Comparison of ENCODE assay signal across 10 cellular contexts in genomic region chr19:14119644-14120496, GRCh38. TPM values are rescaled to one million over a fixed set of nuclear protein-coding genes. Genes with fewer than 3 reads are reported as not detected.
DNase-seq lines count a peak whose midpoint lies in the region; ATAC-seq and TF ChIP-seq lines count a peak whose summit lies in the region.
"Had no signal": no experiment of that assay in that cellular context is flagged by ENCODE, and none has a peak within 500 bp of the region (broad histone marks: within the 10 kb centered on the region; RNA-seq: fewer than 3 reads in every experiment).

No MANE protein-coding gene starts in this region.

- H3K79me1 ChIP-seq in neuronal stem cell (ENCODE audit: low read depth, low read length): no peaks in the 10 kb centered on the region

- H3K9me3 ChIP-seq in cardiac muscle cell (ENCODE audit: low read depth) (no peaks in the 10 kb centered on the region), neuronal stem cell (replicated peaks in 1 of 2; ENCODE audit: control insufficient read depth in 2 of 2, insufficient read depth in 1 of 2, low read depth in 1 of 2, low read length in 2 of 2) (no peaks in the 10 kb centered on the region)
- H3K9me3 ChIP-seq: pancreas had no signal

- TF ChIP-seq CTCF in cardiac muscle cell (IDR thresholded peaks at IDR 0.05; ENCODE audit: low read depth, low read length) (no peak), dorsolateral prefrontal cortex (IDR thresholded peaks at IDR 0.05 in 54 of 56, conservative IDR thresholded peaks at IDR 0.05 in 2 of 56; ENCODE audit: low read depth in 1 of 56, partially characterized antibody in 56 of 56) (no peak)

- ATAC-seq in Right ventricle myocardium superior (ENCODE audit: poor library complexity) (no peak), GM18873 (IDR thresholded peaks at IDR 0.05; ENCODE audit: low FRiP score, unreplicated experiment) (no peak)

- no peak overlapping the region for H2BK12ac ChIP-seq in neuronal stem cell (ENCODE audit: low read length)

- no peak overlapping the region for H4K91ac ChIP-seq in neuronal stem cell (ENCODE audit: low read depth, low read length, poor library complexity)

- WGBS in neuronal stem cell (ENCODE audit: extremely low coverage in 2 of 2, insufficient read length in 2 of 2, insufficient replicate concordance in 1 of 2), 2 donors: no CpG with 5 or more reads among the region's 7 CpGs
- WGBS in urinary bladder: 93% methylated on average over 7 of the region's 7 CpGs

- H3K27ac ChIP-seq in cardiac muscle cell (peak overlapping the region; percentile 95), dorsolateral prefrontal cortex (peak overlapping the region in 57 of 59 donors; percentile 94 to 100 (median 99)), neuronal stem cell (replicated peaks; ENCODE audit: low read length) (no peak overlapping the region), urinary bladder (ENCODE audit: low read depth) (peak overlapping the region; percentile 4)

- H3K4me1 ChIP-seq in cardiac muscle cell (ENCODE audit: low read depth) (peaks cover 32% of the 10 kb centered on the region), neuronal stem cell (ENCODE audit: control insufficient read depth in 2 of 2, insufficient read depth in 1 of 2, low read depth in 1 of 2, low read length in 2 of 2) (peaks cover 12 to 25% of the 10 kb centered on the region in 2 donors), urinary bladder (ENCODE audit: insufficient read depth) (no peaks in the 10 kb centered on the region)

- peak overlapping the region; percentile 33 for H2BK5ac ChIP-seq in neuronal stem cell (ENCODE audit: low read length)

- no peak overlapping the region for H3K18ac ChIP-seq in neuronal stem cell (ENCODE audit: low read length)

- H2BK120ac ChIP-seq in neuronal stem cell (ENCODE audit: low read depth, low read length): no peak overlapping the region

- intact Hi-C loops in Right ventricle myocardium superior (cut with DNase I): no loop called here
- intact Hi-C loops in dorsolateral prefrontal cortex (cut with DNase I): loop anchor here (5.0 kb wide), 1 partner anchor 38 kb away; no protein-coding TSS in a partner anchor

- H2BK15ac ChIP-seq in neuronal stem cell (ENCODE audit: low read length): no peak overlapping the region

- no peak overlapping the region for H3K4me2 ChIP-seq in neuronal stem cell (ENCODE audit: insufficient read depth, low read length, poor library complexity, severe bottlenecking)

- no peak overlapping the region for H3K4ac ChIP-seq in neuronal stem cell (ENCODE audit: low read length)

- H3K23ac ChIP-seq in neuronal stem cell (ENCODE audit: low read depth, low read length, poor library complexity): no peak overlapping the region

- in situ Hi-C loops in G401 (cut with HindIII; ENCODE audit: low sequenced_read_pairs): no loop called here

- H3K27me3 ChIP-seq in cardiac muscle cell (no peaks in the 10 kb centered on the region), dorsolateral prefrontal cortex (no peaks in the 10 kb centered on the region), neuronal stem cell (ENCODE audit: control insufficient read depth in 3 of 3, insufficient read depth in 3 of 3, low read depth in 1 of 3, low read length in 3 of 3) (no peaks in the 10 kb centered on the region)
- H3K27me3 ChIP-seq: pancreas had no signal

- H2AFZ ChIP-seq in neuronal stem cell (ENCODE audit: low read length): no peak overlapping the region

- peak overlapping the region; percentile 22 for H3K9ac ChIP-seq in neuronal stem cell (ENCODE audit: low read depth, low read length, poor library complexity)

- no peaks in the 10 kb centered on the region for H3K36me3 ChIP-seq in cardiac muscle cell
- H3K36me3 ChIP-seq in neuronal stem cell (replicated peaks in 1 of 2; ENCODE audit: control insufficient read depth in 2 of 2, insufficient read depth in 2 of 2, low read length in 2 of 2): peaks cover 17 to 49% of the 10 kb centered on the region in 2 donors
- no peaks in the 10 kb centered on the region for H3K36me3 ChIP-seq in urinary bladder (ENCODE audit: insufficient read depth)
- H3K36me3 ChIP-seq: pancreas had no signal

- H4K8ac ChIP-seq in neuronal stem cell (ENCODE audit: low read depth, low read length): no peak overlapping the region

- DNase-seq in cardiac muscle cell (ENCODE audit: low read depth in 1 of 2, low spot score in 1 of 2) (no peak), Right ventricle myocardium superior (no peak), dorsolateral prefrontal cortex (no peak), neuronal stem cell (ENCODE audit: low spot score) (no peak), G401 (ENCODE audit: low spot score) (no peak), NCI-H1105 (lab: John Stamatoyannopoulos, UW) (no peak)
- DNase-seq: NCI-H1694 had no signal

- H3K4me3 ChIP-seq in cardiac muscle cell: no peak overlapping the region
- H3K4me3 ChIP-seq in dorsolateral prefrontal cortex: peak overlapping the region in 15 of 59 donors; percentile 67 to 89 (median 76)
- no peak overlapping the region for H3K4me3 ChIP-seq in neuronal stem cell (ENCODE audit: low read length in 2 of 2)
- no peak overlapping the region for H3K4me3 ChIP-seq in urinary bladder (ENCODE audit: low read depth, low read length)

- no peak overlapping the region for H3K14ac ChIP-seq in neuronal stem cell (ENCODE audit: low read length)

- H2AK5ac ChIP-seq in neuronal stem cell (ENCODE audit: low read depth, low read length): peak overlapping the region; percentile 25

RNA-seq across cellular contexts. Expression of gene PRKACA, which starts 2.3 kb away (rescaled TPM):
- total RNA-seq in cardiac muscle cell (95.2 and 126 TPM in 2 replicates), Right ventricle myocardium superior (460 TPM), dorsolateral prefrontal cortex (100 to 1,000 TPM in 118 of 120 experiments, 10 to 100 TPM in 2; 87.9 to 222 (median 163) TPM), urinary bladder (41.8 TPM)
- polyA plus RNA-seq in cardiac muscle cell (30.6 and 33.5 TPM in 2 replicates), urinary bladder (91.4 TPM)
- 66.8 TPM for polyA plus RNA-seq in neuronal stem cell (2013, experiment 1 of 2)
- 67.2 TPM for polyA plus RNA-seq in neuronal stem cell (2013, experiment 2 of 2)
- 31.8 and 37.7 TPM in 2 replicates for total RNA-seq in G401 (2014; rRNA removed; shearing (Covaris generic))

RNA-seq across cellular contexts. Expression of gene ASF1B, which starts 16.5 kb away (rescaled TPM):
- total RNA-seq in cardiac muscle cell: 19.1 and 21.8 TPM in 2 replicates
- 27.5 and 30.7 TPM in 2 replicates for polyA plus RNA-seq in cardiac muscle cell
- total RNA-seq in Right ventricle myocardium superior: 1.00 TPM
- total RNA-seq in dorsolateral prefrontal cortex: 1 to 10 TPM in 13 of 120 experiments, under 1 TPM in 42, not detected in 65; 0.22 to 2.4 (median 0.63) TPM
- polyA plus RNA-seq in neuronal stem cell (2013, experiment 1 of 2): 32.1 TPM
- polyA plus RNA-seq in neuronal stem cell (2013, experiment 2 of 2): 30.3 TPM
- 6.7 TPM for total RNA-seq in urinary bladder
- polyA plus RNA-seq in urinary bladder: 1.2 TPM
- 108 and 120 TPM in 2 replicates for total RNA-seq in G401 (2014; rRNA removed; shearing (Covaris generic))

RNA-seq across cellular contexts. Expression of gene SAMD1, which starts 29.3 kb away (rescaled TPM):
- 112 and 158 TPM in 2 replicates for total RNA-seq in cardiac muscle cell
- 130 and 136 TPM in 2 replicates for polyA plus RNA-seq in cardiac muscle cell
- total RNA-seq in Right ventricle myocardium superior: 51.1 TPM
- 100 to 1,000 TPM in 1 of 120 experiments, 10 to 100 TPM in 119; 30.2 to 108 (median 43.1) TPM for total RNA-seq in dorsolateral prefrontal cortex
- polyA plus RNA-seq in neuronal stem cell (2013, experiment 1 of 2): 57.9 TPM
- polyA plus RNA-seq in neuronal stem cell (2013, experiment 2 of 2): 59.2 TPM
- total RNA-seq in urinary bladder: 16.0 TPM
- 50.5 TPM for polyA plus RNA-seq in urinary bladder
- 162 and 188 TPM in 2 replicates for total RNA-seq in G401 (2014; rRNA removed; shearing (Covaris generic))

RNA-seq across cellular contexts. Expression of gene C19orf67, which starts 34.3 kb away (rescaled TPM):
- total RNA-seq in cardiac muscle cell (3.6 and 14.2 TPM in 2 replicates), Right ventricle myocardium superior (not detected), dorsolateral prefrontal cortex (not detected), urinary bladder (not detected)
- polyA plus RNA-seq in cardiac muscle cell (4.1 and 7.5 TPM in 2 replicates), urinary bladder (not detected)
- not detected for polyA plus RNA-seq in neuronal stem cell (2013, experiment 1 of 2)
- not detected for polyA plus RNA-seq in neuronal stem cell (2013, experiment 2 of 2)
- total RNA-seq in G401 (2014; rRNA removed; shearing (Covaris generic)): not detected in 2 replicates
- total RNA-seq: pancreas had no signal
- polyA plus RNA-seq: pancreas had no signal

RNA-seq across cellular contexts. Expression of gene MISP3, which starts 47.3 kb away (rescaled TPM):
- total RNA-seq in cardiac muscle cell (16.0 and 19.4 TPM in 2 replicates), Right ventricle myocardium superior (7.9 TPM), dorsolateral prefrontal cortex (10 to 100 TPM in 103 of 120 experiments, 1 to 10 TPM in 17; 7.2 to 23.3 (median 13.0) TPM), urinary bladder (0.21 TPM)
- polyA plus RNA-seq in cardiac muscle cell (23.2 and 25.6 TPM in 2 replicates), urinary bladder (2.6 TPM)
- 1.6 TPM for polyA plus RNA-seq in neuronal stem cell (2013, experiment 1 of 2)
- 1.7 TPM for polyA plus RNA-seq in neuronal stem cell (2013, experiment 2 of 2)
- total RNA-seq in G401 (2014; rRNA removed; shearing (Covaris generic)): 2.8 and 4.6 TPM in 2 replicates
